Comparison of ENCODE assay signal across 8 cellular contexts in the genomic region with DNA sequence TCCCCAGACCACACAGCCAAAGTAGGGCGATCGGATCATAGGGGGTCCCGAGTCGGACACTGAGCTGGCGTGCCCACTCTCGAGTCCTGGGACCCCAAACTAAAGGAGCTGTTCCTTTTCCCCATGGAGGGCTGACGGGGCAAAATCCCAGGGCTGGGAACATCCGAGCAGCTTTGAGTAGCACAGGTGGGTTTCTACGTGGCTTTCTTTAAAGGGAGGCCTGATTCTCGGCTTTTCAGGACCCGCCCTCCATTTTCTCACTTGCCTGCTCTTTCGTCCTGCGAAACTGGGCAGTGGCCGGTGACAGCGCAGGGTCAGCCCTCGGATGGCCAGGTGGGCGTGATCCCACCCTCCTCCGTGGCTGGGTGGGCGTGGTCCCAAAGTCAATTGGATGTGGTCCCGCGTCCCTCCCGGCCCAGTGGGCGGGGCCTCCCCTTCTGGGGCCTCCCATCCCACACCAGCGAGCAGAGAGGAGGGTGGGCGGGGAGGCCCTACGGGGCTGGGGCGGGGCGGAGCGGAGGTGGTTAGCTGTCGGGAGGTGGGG.
DNase-seq lines count a peak whose midpoint lies in the region; ATAC-seq and TF ChIP-seq lines count a peak whose summit lies in the region.

No MANE protein-coding gene starts in this region.

- CTCF ChIA-PET in AG04449 (lab: Yijun Ruan, JAX), result interaction anchor here (0.8 to 4.2 kb wide), 4 partner anchors 11 to 229 kb away, joined by 3 to 26 read pairs (median 8); no protein-coding TSS in a partner anchor

- no peaks in the 10 kb centered on the region for H3K9me2 ChIP-seq in OCI-LY1 (ENCODE audit: low read depth, low read length)

- H3K36me3 ChIP-seq in OCI-LY1 (ENCODE audit: insufficient read depth, low read length) (peaks cover 11% of the 10 kb centered on the region), muscle layer of colon (ENCODE audit: insufficient read depth, low read length) (peaks cover 17% of the 10 kb centered on the region)

- ATAC-seq in HG03095 (IDR thresholded peaks at IDR 0.05; ENCODE audit: unreplicated experiment), result no peak
- ATAC-seq in GM21423 (IDR thresholded peaks at IDR 0.05; ENCODE audit: unreplicated experiment), result no peak

- H3K9ac ChIP-seq in OCI-LY1 (ENCODE audit: low read length) (no peak overlapping the region), muscle layer of colon (ENCODE audit: low read length) (peak overlapping the region; percentile 44)

- H3K27me3 ChIP-seq in OCI-LY1 (ENCODE audit: insufficient read depth, low read length) (no peaks in the 10 kb centered on the region), muscle layer of colon (ENCODE audit: control insufficient read depth in 1 of 2, insufficient read depth in 2 of 2, low read length in 2 of 2) (no peaks in the 10 kb centered on the region)

- no peaks in the 10 kb centered on the region for H4K20me1 ChIP-seq in OCI-LY1 (ENCODE audit: insufficient read depth, low read length)

- H2AFZ ChIP-seq in OCI-LY1 (ENCODE audit: low read length), result no peak overlapping the region

- POLR2A ChIA-PET in AG04449 (lab: Yijun Ruan, JAX), result interaction anchor here (0.6 kb wide), 1 partner anchor 40 kb away, joined by 3 read pairs; no protein-coding TSS in a partner anchor

- H3K4me3 ChIP-seq in AG04449 (ENCODE audit: low read depth, low read length) (peak overlapping the region; percentile 23; the same call in 1 of the 2 replicates), OCI-LY1 (ENCODE audit: low read depth, low read length, poor library complexity, severe bottlenecking) (peak overlapping the region; percentile 39), muscle layer of colon (ENCODE audit: low read depth in 1 of 2, low read length in 2 of 2) (peak overlapping the region in 1 of 2 donors; percentile 59)

- TF ChIP-seq CTCF in AG04449 (IDR thresholded peaks at IDR 0.05; ENCODE audit: insufficient read depth, low read length, missing control alignments) (no peak), OCI-LY1 (IDR thresholded peaks at IDR 0.05; ENCODE audit: low read length) (no peak)

- DNase-seq in AG04449 (ENCODE audit: low read depth, low spot score) (no peak), fibroblast of peridontal ligament (ENCODE audit: extremely low read depth) (peak; percentile 40), NCI-H774 (lab: John Stamatoyannopoulos, UW) (no peak)
- no peak for DNase-seq in activated CD8-positive, alpha-beta memory T cell treated with anti-CD3 and anti-CD28 coated beads, Interleukin-2, amount 50 U/mL, for 4 hours

- peak overlapping the region; percentile 59 for H3K4me2 ChIP-seq in OCI-LY1 (ENCODE audit: low read length)

- H3K4me1 ChIP-seq in OCI-LY1 (ENCODE audit: insufficient read depth, low read length, severe bottlenecking) (peaks cover 13% of the 10 kb centered on the region), muscle layer of colon (ENCODE audit: insufficient read depth, low read length) (peaks cover 19% of the 10 kb centered on the region)

- H3K9me3 ChIP-seq in OCI-LY1 (ENCODE audit: low read length), result no peaks in the 10 kb centered on the region
- H3K9me3 ChIP-seq in muscle layer of colon (ENCODE audit: low read length), result no peaks in the 10 kb centered on the region

- no peaks in the 10 kb centered on the region for H3F3A ChIP-seq in OCI-LY1 (ENCODE audit: insufficient read depth, low read length)

- H3K27ac ChIP-seq in OCI-LY1 (ENCODE audit: low read depth, low read length, poor library complexity, severe bottlenecking) (no peak overlapping the region), muscle layer of colon (ENCODE audit: low read depth, low read length) (peak overlapping the region; percentile 68)

- H3K79me2 ChIP-seq in OCI-LY1 (ENCODE audit: insufficient read depth, low read length), result no peaks in the 10 kb centered on the region
